Comparison of ENCODE assay signal across 1 cellular context in genomic region chr1:151199860-151200581, GRCh38.
TF ChIP-seq lines count a peak whose summit lies in the region.

No MANE protein-coding gene starts in this region.

TF ChIP-seq in K562, 482 proteins besides CTCF, POLR2A, EP300 and RAD21:
- no peak for TF ChIP-seq CCNT2 (IDR thresholded peaks at IDR 0.05; ENCODE audit: borderline replicate concordance, extremely low read depth, insufficient read length, low read depth, low read length)
- TF ChIP-seq ZNF740 (CRISPR knock-in tag; IDR thresholded peaks at IDR 0.05): peak; percentile 72; the same call in 1 of the 2 replicates
- peak in 1 of 2 experiments; percentile 69; a peak in 2 of 4 replicates for TF ChIP-seq ZNF740 (tag; IDR thresholded peaks at IDR 0.05)
- TF ChIP-seq RBM17 (IDR thresholded peaks at IDR 0.05; ENCODE audit: borderline replicate concordance, low read depth, low read length): no peak
- TF ChIP-seq CEBPG (CRISPR knock-in tag; IDR thresholded peaks at IDR 0.05): peak; percentile 40; the same call in 1 of the 2 replicates
- TF ChIP-seq CEBPG (tag; conservative IDR thresholded peaks at IDR 0.05 in 1 of 2, IDR thresholded peaks at IDR 0.05 in 1 of 2): peak; percentile 54 to 61; a peak in 3 of 4 replicates
- no peak for TF ChIP-seq ZNF75A (CRISPR knock-in tag; IDR thresholded peaks at IDR 0.05)
- peak; percentile 41; the same call in 1 of the 2 replicates for TF ChIP-seq FOSL1 (tag; conservative IDR thresholded peaks at IDR 0.05)
- 0 out of 2 replicates have a peak, but pooled peaks have one; percentile 51 for TF ChIP-seq ATF3 (IDR thresholded peaks at IDR 0.05)
- no peak for TF ChIP-seq ATF3 (CRISPR knock-in tag; conservative IDR thresholded peaks at IDR 0.05)
- TF ChIP-seq ZKSCAN8 (CRISPR knock-in tag; IDR thresholded peaks at IDR 0.05): no peak
- TF ChIP-seq EGR1 (conservative IDR thresholded peaks at IDR 0.05): 0 out of 2 replicates have a peak, but pooled peaks have one; percentile 32
- TF ChIP-seq NKRF (IDR thresholded peaks at IDR 0.05; ENCODE audit: borderline replicate concordance): no peak
- peak; percentile 75 for TF ChIP-seq CEBPB (tag; IDR thresholded peaks at IDR 0.05)
- no peak for TF ChIP-seq PURB (CRISPR knock-in tag; IDR thresholded peaks at IDR 0.05; ENCODE audit: low read depth)
- no peak for TF ChIP-seq POLR3A (IDR thresholded peaks at IDR 0.05; ENCODE audit: borderline replicate concordance, extremely low read depth, insufficient read depth, insufficient read length)
